12 cellular contexts compared by ENCODE assay signal in the genomic region with DNA sequence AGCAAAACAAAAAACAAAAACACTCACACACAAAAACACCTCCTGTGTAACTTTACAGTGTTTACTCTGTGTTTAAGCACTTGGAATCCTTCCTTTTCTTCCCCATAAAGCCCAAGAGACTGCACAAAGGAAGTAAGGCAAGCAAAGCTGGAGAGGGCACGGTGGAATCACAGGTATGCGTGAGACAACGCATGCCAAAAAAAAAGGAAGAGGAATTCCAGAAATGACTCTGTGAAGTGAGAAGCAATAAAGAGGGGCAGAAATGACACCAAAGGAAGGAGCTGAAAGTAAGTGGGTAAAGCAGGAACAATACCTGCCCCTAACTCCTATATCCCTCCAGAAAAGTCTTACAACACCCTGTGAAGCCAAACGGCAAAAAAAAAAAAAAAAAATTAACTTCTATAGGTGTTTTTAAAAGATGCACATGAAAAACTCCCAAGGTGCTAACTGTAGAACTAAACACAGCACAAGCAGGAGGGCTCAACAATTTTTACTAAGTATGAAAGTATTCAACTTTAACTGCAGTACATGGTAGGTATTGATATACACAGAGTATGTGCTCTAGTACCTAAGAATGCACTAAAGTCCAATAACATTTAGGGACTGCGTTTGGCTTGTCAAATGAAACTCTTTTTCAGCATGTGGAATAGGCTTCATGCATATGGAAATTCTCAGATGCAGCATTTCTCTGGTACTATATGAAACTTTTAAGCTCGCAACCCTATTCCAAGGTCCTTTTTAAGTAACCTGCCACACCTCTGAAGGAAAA. TPM values are rescaled to one million over a fixed set of nuclear protein-coding genes. Genes with fewer than 3 reads are reported as not detected.
DNase-seq lines count a peak whose midpoint lies in the region; ATAC-seq and TF ChIP-seq lines count a peak whose summit lies in the region.
"Had no signal": no experiment of that assay in that cellular context is flagged by ENCODE, and none has a peak within 500 bp of the region (broad histone marks: within the 10 kb centered on the region; RNA-seq: fewer than 3 reads in every experiment).

No MANE protein-coding gene starts in this region.

- no peaks in the 10 kb centered on the region for H3K9me3 ChIP-seq in Caco-2
- no peaks in the 10 kb centered on the region for H3K9me3 ChIP-seq in PC-9 (ENCODE audit: insufficient read depth, low read depth)
- H3K9me3 ChIP-seq in fibroblast of lung (ENCODE audit: control insufficient read depth, insufficient read depth, low read depth, low read length), result no peaks in the 10 kb centered on the region

- DNase-seq in Caco-2 (peak; percentile 59 to 60), PC-9 (peak; percentile 63 to 79), fibroblast of lung (ENCODE audit: low read depth in 2 of 2) (peak; percentile 25 to 70), progenitor cell of endocrine pancreas (ENCODE audit: low spot score, unreplicated experiment) (no peak), NCI-H446 treated with DMSO at 0.1 percent for 48 hours (lab: John Stamatoyannopoulos, UW) (no peak)
- DNase-seq in activated naive CD4-positive, alpha-beta T cell treated with Interleukin-2 at 50 U/mL for 16 hours, result no peak
- no peak for DNase-seq in activated T-helper 1 cell treated with anti-CD3 and anti-CD28 coated beads, Interleukin-12 subunit alpha, Interleukin-12 subunit beta, Interleukin-2, Interleukin-4 antibody, amounts not matched to agents 30 ng/mL and 10 ng/mL and 1 ng/mL, durations not matched to agents 14 hours and 24 hours and 36 hours (ENCODE audit: low spot score)
- DNase-seq: activated naive CD8-positive, alpha-beta T cell treated with anti-CD3 and anti-CD28 coated beads for 36 hours; KG1; occipital lobe had no signal

- peaks cover 95% of the 10 kb centered on the region for H3K4me1 ChIP-seq in Caco-2
- peaks cover 100% of the 10 kb centered on the region for H3K4me1 ChIP-seq in PC-9 (replicated peaks; ENCODE audit: insufficient read depth)
- peaks cover 36% of the 10 kb centered on the region for H3K4me1 ChIP-seq in fibroblast of lung (ENCODE audit: control insufficient read depth, extremely low read depth, insufficient read depth, low read length)

- H3K27me3 Mint-ChIP-seq in Caco-2 (ENCODE audit: insufficient read depth, unreplicated experiment) (no peaks in the 10 kb centered on the region), progenitor cell of endocrine pancreas (no peaks in the 10 kb centered on the region)
- H3K27me3 Mint-ChIP-seq in activated T-helper 1 cell treated with anti-CD3 and anti-CD28 coated beads, Interleukin-12 subunit alpha, Interleukin-12 subunit beta, Interleukin-2, Interleukin-4 antibody, amounts not matched to agents 30 ng/mL and 10 ng/mL and 1 ng/mL, durations not matched to agents 14 hours and 24 hours and 36 hours (ENCODE audit: insufficient read depth), result peaks cover 12% of the 10 kb centered on the region

- peaks cover 60% of the 10 kb centered on the region for H3F3A ChIP-seq in PC-9 (ENCODE audit: insufficient read depth, low read depth)

- H3K4me1 Mint-ChIP-seq in Caco-2 (ENCODE audit: low read depth, unreplicated experiment) (peaks cover 67% of the 10 kb centered on the region), progenitor cell of endocrine pancreas (ENCODE audit: low read depth) (peaks cover 80% of the 10 kb centered on the region)
- H3K4me1 Mint-ChIP-seq in activated T-helper 1 cell treated with anti-CD3 and anti-CD28 coated beads, Interleukin-12 subunit alpha, Interleukin-12 subunit beta, Interleukin-2, Interleukin-4 antibody, amounts not matched to agents 30 ng/mL and 10 ng/mL and 1 ng/mL, durations not matched to agents 14 hours and 24 hours and 36 hours (ENCODE audit: low read depth), result no peaks in the 10 kb centered on the region
- H3K4me1 Mint-ChIP-seq: activated naive CD8-positive, alpha-beta T cell treated with anti-CD3 and anti-CD28 coated beads for 36 hours had no signal

- BruUV-seq in Caco-2 (replicated peaks; lab: Mats Ljungman, UMichigan) (no TSS peak), PC-9 (replicated peaks; lab: Mats Ljungman, UMichigan) (no TSS peak)

- H3K27me3 ChIP-seq in Caco-2 (replicated peaks; ENCODE audit: control insufficient read depth, insufficient read depth, low read length), result no peaks in the 10 kb centered on the region
- no peaks in the 10 kb centered on the region for H3K27me3 ChIP-seq in PC-9 (ENCODE audit: insufficient read depth, low read depth)
- H3K27me3 ChIP-seq in fibroblast of lung (ENCODE audit: control insufficient read depth, insufficient read depth, low read length), result no peaks in the 10 kb centered on the region

- H4K20me1 ChIP-seq in PC-9 (ENCODE audit: insufficient read depth) (peaks cover 20% of the 10 kb centered on the region; the same call in 1 of the 2 replicates), fibroblast of lung (ENCODE audit: control insufficient read depth, extremely low read depth, insufficient read depth, low read length) (peaks cover 3% of the 10 kb centered on the region)

- H3K4me3 Mint-ChIP-seq in Caco-2 (ENCODE audit: unreplicated experiment) (peak overlapping the region; percentile 63), progenitor cell of endocrine pancreas (ENCODE audit: low read depth) (no peak overlapping the region)
- no peak overlapping the region for H3K4me3 Mint-ChIP-seq in activated T-helper 1 cell treated with anti-CD3 and anti-CD28 coated beads, Interleukin-12 subunit alpha, Interleukin-12 subunit beta, Interleukin-2, Interleukin-4 antibody, amounts not matched to agents 30 ng/mL and 10 ng/mL and 1 ng/mL, durations not matched to agents 14 hours and 24 hours and 36 hours
- H3K4me3 Mint-ChIP-seq: activated naive CD8-positive, alpha-beta T cell treated with anti-CD3 and anti-CD28 coated beads for 36 hours had no signal

- POLR2A ChIA-PET in Caco-2 (lab: Charles Lee), result interaction anchor here (0.6 to 0.7 kb wide), 2 partner anchors 128 to 402 kb away, joined by 3 to 4 read pairs; no protein-coding TSS in a partner anchor
- POLR2A ChIA-PET in PC-9 (lab: Charles Lee; ENCODE audit: unreplicated experiment), result interaction anchor here (0.5 to 0.9 kb wide), 7 partner anchors 28 to 834 kb away, joined by 4 to 32 read pairs (median 13); no protein-coding TSS in a partner anchor

- intact Hi-C loops in Caco-2 (cut with micrococcal nuclease; ENCODE audit: unreplicated experiment) (loop anchor here (10.0 kb wide), 1 partner anchor 554 kb away; no protein-coding TSS in a partner anchor), PC-9 (cut with micrococcal nuclease; ENCODE audit: unreplicated experiment) (loop anchor here (2.0 kb wide), 3 partner anchors 336 to 680 kb away; no protein-coding TSS in a partner anchor)
- intact Hi-C loops in activated T-helper 1 cell treated with anti-CD3 and anti-CD28 coated beads, Interleukin-12 subunit alpha, Interleukin-12 subunit beta, Interleukin-2, Interleukin-4 antibody, amounts not matched to agents 30 ng/mL and 10 ng/mL and 1 ng/mL, durations not matched to agents 14 hours and 24 hours and 36 hours (cut with micrococcal nuclease), result no loop called here

- ATAC-seq in HG03280 (IDR thresholded peaks at IDR 0.05; ENCODE audit: unreplicated experiment), result no peak

- no peak overlapping the region for H3K4me3 ChIP-seq in Caco-2 (ENCODE audit: low read depth, low read length)
- peak overlapping the region; percentile 34; the same call in 1 of the 2 replicates for H3K4me3 ChIP-seq in PC-9
- peak overlapping the region; percentile 7 to 98 (median 26) for H3K4me3 ChIP-seq in fibroblast of lung (replicated peaks in 1 of 4; ENCODE audit: control extremely low read depth in 1 of 4, insufficient read depth in 1 of 4, low read depth in 3 of 4, low read length in 4 of 4)

- no peak overlapping the region for H3K9ac ChIP-seq in fibroblast of lung (ENCODE audit: insufficient read depth, low read length)

- peaks cover 2% of the 10 kb centered on the region for H3K36me3 ChIP-seq in Caco-2 (ENCODE audit: control insufficient read depth, insufficient read depth, low read length)
- H3K36me3 ChIP-seq in PC-9 (ENCODE audit: low read depth), result peaks cover 68% of the 10 kb centered on the region
- H3K36me3 ChIP-seq in fibroblast of lung (ENCODE audit: control insufficient read depth, insufficient read depth, low read length), result peaks cover 9% of the 10 kb centered on the region

- H3K36me3 Mint-ChIP-seq in Caco-2 (ENCODE audit: insufficient read depth, unreplicated experiment) (peaks cover 93% of the 10 kb centered on the region), progenitor cell of endocrine pancreas (ENCODE audit: insufficient read depth) (peaks cover 17% of the 10 kb centered on the region)
- H3K36me3 Mint-ChIP-seq in activated T-helper 1 cell treated with anti-CD3 and anti-CD28 coated beads, Interleukin-12 subunit alpha, Interleukin-12 subunit beta, Interleukin-2, Interleukin-4 antibody, amounts not matched to agents 30 ng/mL and 10 ng/mL and 1 ng/mL, durations not matched to agents 14 hours and 24 hours and 36 hours (ENCODE audit: low read depth), result no peaks in the 10 kb centered on the region
- H3K36me3 Mint-ChIP-seq: activated naive CD8-positive, alpha-beta T cell treated with anti-CD3 and anti-CD28 coated beads for 36 hours had no signal

- no peak overlapping the region for H2AFZ ChIP-seq in PC-9
- H2AFZ ChIP-seq in fibroblast of lung (ENCODE audit: low read length), result no peak overlapping the region

- H3K9me3 Mint-ChIP-seq in Caco-2 (ENCODE audit: unreplicated experiment) (peaks cover 6% of the 10 kb centered on the region), progenitor cell of endocrine pancreas (ENCODE audit: low read depth) (no peaks in the 10 kb centered on the region)
- no peaks in the 10 kb centered on the region for H3K9me3 Mint-ChIP-seq in activated T-helper 1 cell treated with anti-CD3 and anti-CD28 coated beads, Interleukin-12 subunit alpha, Interleukin-12 subunit beta, Interleukin-2, Interleukin-4 antibody, amounts not matched to agents 30 ng/mL and 10 ng/mL and 1 ng/mL, durations not matched to agents 14 hours and 24 hours and 36 hours
- H3K9me3 Mint-ChIP-seq: activated naive CD8-positive, alpha-beta T cell treated with anti-CD3 and anti-CD28 coated beads for 36 hours had no signal

- no peaks in the 10 kb centered on the region for H3K9me2 ChIP-seq in PC-9 (ENCODE audit: insufficient read depth)

- H3K27ac ChIP-seq in PC-9 (peak overlapping the region; percentile 93), fibroblast of lung (ENCODE audit: insufficient read depth, low read length) (peak overlapping the region; percentile 53)
- H3K27ac ChIP-seq: VCaP had no signal

- H3K4me2 ChIP-seq in PC-9 (peak overlapping the region; percentile 74), fibroblast of lung (ENCODE audit: extremely low read depth, insufficient read depth, low read length) (peak overlapping the region; percentile 81)

- H3K27ac Mint-ChIP-seq in Caco-2 (ENCODE audit: unreplicated experiment) (peak overlapping the region; percentile 84), progenitor cell of endocrine pancreas (peak overlapping the region; percentile 93)
- no peak overlapping the region for H3K27ac Mint-ChIP-seq in activated T-helper 1 cell treated with anti-CD3 and anti-CD28 coated beads, Interleukin-12 subunit alpha, Interleukin-12 subunit beta, Interleukin-2, Interleukin-4 antibody, amounts not matched to agents 30 ng/mL and 10 ng/mL and 1 ng/mL, durations not matched to agents 14 hours and 24 hours and 36 hours
- H3K27ac Mint-ChIP-seq: activated naive CD8-positive, alpha-beta T cell treated with anti-CD3 and anti-CD28 coated beads for 36 hours had no signal

- CTCF ChIA-PET in Caco-2 (lab: Charles Lee), result no interaction called here
- CTCF ChIA-PET in PC-9 (lab: Charles Lee), result no interaction called here

- TF ChIP-seq CTCF in Caco-2 (IDR thresholded peaks at IDR 0.05; ENCODE audit: insufficient read depth in 1 of 2, low read depth in 1 of 2, low read length in 1 of 2, severe bottlenecking in 1 of 2, unreplicated experiment in 1 of 2) (no peak), PC-9 (conservative IDR thresholded peaks at IDR 0.05) (no peak), fibroblast of lung (conservative IDR thresholded peaks at IDR 0.05 in 1 of 2, IDR thresholded peaks at IDR 0.05 in 1 of 2; ENCODE audit: low read depth in 1 of 2, low read length in 2 of 2) (no peak), progenitor cell of endocrine pancreas (IDR thresholded peaks at IDR 0.05; ENCODE audit: unreplicated experiment) (no peak)

- H3K79me2 ChIP-seq in PC-9 (ENCODE audit: low read depth) (peaks cover 99% of the 10 kb centered on the region), fibroblast of lung (ENCODE audit: control insufficient read depth, insufficient read depth, low read length) (peaks cover 100% of the 10 kb centered on the region)

RNA-seq across cellular contexts. Expression of a gene that starts 9.1 kb away (rescaled TPM):
- 70.9 and 75.0 TPM in 2 replicates for total RNA-seq in Caco-2 (2022)
- total RNA-seq in PC-9 (2021), result 72.9 and 99.1 TPM in 2 replicates
- total RNA-seq in fibroblast of lung, result 559 and 1,405 TPM in 2 replicates
- polyA plus RNA-seq in fibroblast of lung, result 363 and 403 TPM in 2 replicates
- polyA plus RNA-seq in fibroblast of lung (2012), result 306 and 351 TPM in 2 replicates
- 170 and 247 TPM in 2 replicates for polyA minus RNA-seq in fibroblast of lung (ENCODE audit: low replicate concordance)
- 40.3 and 42.5 TPM in 2 replicates for total RNA-seq in progenitor cell of endocrine pancreas
- not detected in 2 replicates for total RNA-seq in activated T-helper 1 cell treated with anti-CD3 and anti-CD28 coated beads, Interleukin-12 subunit alpha, Interleukin-12 subunit beta, Interleukin-2, Interleukin-4 antibody, amounts not matched to agents 30 ng/mL and 10 ng/mL and 1 ng/mL, durations not matched to agents 14 hours and 24 hours and 36 hours
- total RNA-seq: activated naive CD8-positive, alpha-beta T cell treated with anti-CD3 and anti-CD28 coated beads for 36 hours had no signal

Comparison
In these comparisons a context has a peak if more than half of its experiments do, and no peak if none do; other contexts are left out.
1. DNase-seq: peak in Caco-2 (2 of 2), PC-9 (2 of 2) and fibroblast of lung (2 of 2); none in progenitor cell of endocrine pancreas (single experiment), activated naive CD4-positive, alpha-beta T cell treated with Interleukin-2 at 50 U/mL for 16 hours (single experiment), NCI-H446 treated with DMSO at 0.1 percent for 48 hours (single experiment) and activated T-helper 1 cell treated with anti-CD3 and anti-CD28 coated beads, Interleukin-12 subunit alpha, Interleukin-12 subunit beta, Interleukin-2, Interleukin-4 antibody, amounts not matched to agents 30 ng/mL and 10 ng/mL and 1 ng/mL, durations not matched to agents 14 hours and 24 hours and 36 hours (single experiment).
2. RNA of a gene that starts 9.1 kb away (total RNA-seq): 559 to 1,405 TPM in fibroblast of lung, 70.9 to 75.0 TPM in Caco-2, 72.9 to 99.1 TPM in PC-9 and 40.3 to 42.5 TPM in progenitor cell of endocrine pancreas; not detected in activated T-helper 1 cell treated with anti-CD3 and anti-CD28 coated beads, Interleukin-12 subunit alpha, Interleukin-12 subunit beta, Interleukin-2, Interleukin-4 antibody, amounts not matched to agents 30 ng/mL and 10 ng/mL and 1 ng/mL, durations not matched to agents 14 hours and 24 hours and 36 hours; every median in the first group is over 10 times any median in the second.